10 cellular contexts compared by ENCODE assay signal in the genomic region with DNA sequence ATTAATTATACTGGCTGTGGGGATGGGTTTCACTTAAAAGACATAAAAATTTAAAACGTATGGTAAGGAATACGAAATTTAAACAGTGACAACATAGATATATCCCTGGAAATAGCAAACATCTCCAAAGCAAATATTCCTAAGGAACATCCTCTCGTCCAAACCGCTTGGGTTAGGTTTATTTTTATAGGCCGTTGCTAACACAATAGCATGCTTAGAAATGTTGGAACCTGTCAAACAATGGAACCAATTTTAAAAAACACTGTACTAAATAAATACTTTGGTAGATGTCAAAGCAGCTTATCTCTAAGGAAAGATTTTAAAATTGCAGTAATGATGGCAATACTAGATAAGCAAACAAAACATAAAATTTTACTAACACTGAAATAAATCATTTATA.
"Had no signal": no experiment of that assay in that cellular context is flagged by ENCODE, and none has a peak within 500 bp of the region (broad histone marks: within the 10 kb centered on the region; RNA-seq: fewer than 3 reads in every experiment).

No MANE protein-coding gene starts in this region.

- H3K27me3 Mint-ChIP-seq: activated T-helper 17 cell treated with anti-CD3 and anti-CD28 coated beads, Interleukin-2, amount 50 U/mL, for 72 hours; central memory CD8-positive, alpha-beta T cell; effector memory CD8-positive, alpha-beta T cell; T-helper 17 cell had no signal

- H3K4me1 Mint-ChIP-seq: activated T-helper 17 cell treated with anti-CD3 and anti-CD28 coated beads, Interleukin-2, amount 50 U/mL, for 72 hours; central memory CD8-positive, alpha-beta T cell; T-helper 17 cell had no signal

- H3K9me3 ChIP-seq: tibial artery had no signal

- DNase-seq: activated CD4-positive, alpha-beta T cell treated with anti-CD3 and anti-CD28 coated beads, Interleukin-2, amount 50 U/mL, for 1 hour; activated naive CD4-positive, alpha-beta T cell treated with anti-CD3 and anti-CD28 coated beads for 36 hours; activated T-cell treated with anti-CD3 and anti-CD28 coated beads for 4 hours; cortex of kidney; effector memory CD8-positive, alpha-beta T cell; T-helper 17 cell; tibial artery had no signal

- H3K27ac Mint-ChIP-seq: activated naive CD4-positive, alpha-beta T cell treated with anti-CD3 and anti-CD28 coated beads for 36 hours; activated T-helper 17 cell treated with anti-CD3 and anti-CD28 coated beads, Interleukin-2, amount 50 U/mL, for 72 hours; effector memory CD8-positive, alpha-beta T cell; T-helper 17 cell had no signal

- H3K4me3 ChIP-seq: skin epidermis, tibial artery had no signal

- H3K9me3 Mint-ChIP-seq: activated naive CD4-positive, alpha-beta T cell treated with anti-CD3 and anti-CD28 coated beads for 36 hours; activated T-helper 17 cell treated with anti-CD3 and anti-CD28 coated beads, Interleukin-2, amount 50 U/mL, for 72 hours; central memory CD8-positive, alpha-beta T cell; effector memory CD8-positive, alpha-beta T cell had no signal

- H3K4me3 Mint-ChIP-seq: activated naive CD4-positive, alpha-beta T cell treated with anti-CD3 and anti-CD28 coated beads for 36 hours; activated T-helper 17 cell treated with anti-CD3 and anti-CD28 coated beads, Interleukin-2, amount 50 U/mL, for 72 hours; central memory CD8-positive, alpha-beta T cell; effector memory CD8-positive, alpha-beta T cell; T-helper 17 cell had no signal

- H3K27me3 ChIP-seq: tibial artery had no signal

- ATAC-seq: activated T-helper 17 cell treated with anti-CD3 and anti-CD28 coated beads, Interleukin-2, amount 50 U/mL, for 72 hours; effector memory CD8-positive, alpha-beta T cell; T-helper 17 cell had no signal

- H3K27ac ChIP-seq: skin epidermis had no signal
